In genomic region chr12:48980389-48980952, GRCh38 we compare ENCODE assay signal across 9 cellular contexts. TPM values are rescaled to one million over a fixed set of nuclear protein-coding genes. Genes with fewer than 3 reads are reported as not detected.
A peak's percentile ranks its signal among the peaks of the same experiment; 100 is the strongest.
DNase-seq lines count a peak whose midpoint lies in the region; ATAC-seq, FAIRE-seq and TF ChIP-seq lines count a peak whose summit lies in the region.
"Had no signal": no experiment of that assay in that cellular context is flagged by ENCODE, and none has a peak within 500 bp of the region (broad histone marks: within the 10 kb centered on the region; RNA-seq: fewer than 3 reads in every experiment).

No MANE protein-coding gene starts in this region.

- CTCF ChIA-PET in Panc1 (lab: Charles Lee) = interaction anchor here (1.2 kb wide), 1 partner anchor 14 kb away, joined by 5 read pairs; no protein-coding TSS in a partner anchor
- CTCF ChIA-PET in H1 (lab: Charles Lee; ENCODE audit: partially characterized antibody) = interaction anchor here (0.7 to 40.8 kb wide), 17 partner anchors 9 to 368 kb away, joined by 3 to 1336 read pairs (median 3); partner anchors contain the start of genes ARF3, DDN, PRKAG1 and WNT1

- peak overlapping the region; percentile 15; the same call in 1 of the 2 replicates for H3K4me3 ChIP-seq in GM08714 (ENCODE audit: low read length)
- peak overlapping the region in 1 of 2 experiments; percentile 31; a peak in 1 of 4 replicates for H3K4me3 ChIP-seq in Panc1 (ENCODE audit: low read depth in 2 of 2, low read length in 2 of 2)
- peak overlapping the region; percentile 14 to 57 (median 40); a peak in 7 of 8 replicates for H3K4me3 ChIP-seq in H1 (ENCODE audit: extremely low read depth in 1 of 4, insufficient read depth in 2 of 4, low read depth in 3 of 4, low read length in 4 of 4)
- H3K4me3 ChIP-seq in pancreas = peak overlapping the region in 3 of 4 donors; percentile 12 to 39 (median 31)

- H4K5ac ChIP-seq in H1 (ENCODE audit: insufficient read length, low read depth, low read length) = no peak overlapping the region

- H3K23me2 ChIP-seq in H1 (ENCODE audit: low read depth, low read length) = peaks cover 15% of the 10 kb centered on the region

- TF ChIP-seq POLR2A in H1 (IDR thresholded peaks at IDR 0.05; ENCODE audit: control extremely low read depth in 1 of 2, low read depth in 2 of 2, low read length in 2 of 2) = no peak

- in situ Hi-C loops in Panc1 (cut with HindIII; ENCODE audit: low pct_unique_long_range_greater_than_20kb, low sequenced_read_pairs) = no loop called here

- TF ChIP-seq EP300 in H1 (IDR thresholded peaks at IDR 0.05; ENCODE audit: borderline replicate concordance in 1 of 2, low read depth in 2 of 2, low read length in 2 of 2) = no peak

- no peak overlapping the region for H3K23ac ChIP-seq in H1 (ENCODE audit: insufficient read length)

- no TSS peak for BruUV-seq in Panc1 (replicated peaks; lab: Mats Ljungman, UMichigan)

- no peak overlapping the region for H2BK120ac ChIP-seq in H1 (replicated peaks; ENCODE audit: low read depth, low read length)

- no peak overlapping the region for H2BK20ac ChIP-seq in H1 (ENCODE audit: low read length)

- no peak overlapping the region for H2AK5ac ChIP-seq in H1 (ENCODE audit: low read depth, low read length)

- peaks cover 9% of the 10 kb centered on the region for H3K4me1 ChIP-seq in Panc1 (ENCODE audit: control insufficient read depth, insufficient read depth, low read length)
- H3K4me1 ChIP-seq in H1 (replicated peaks in 1 of 4; ENCODE audit: control insufficient read depth in 3 of 4, insufficient read depth in 4 of 4, low read length in 3 of 4) = peaks cover 0 to 35% (median 30%) of the 10 kb centered on the region in 4 experiments; a peak in 6 of 7 replicates
- H3K4me1 ChIP-seq in pancreas = peaks cover 12 to 25% (median 24%) of the 10 kb centered on the region in 3 donors

- H3K18ac ChIP-seq in H1 (ENCODE audit: extremely low read depth, low read length) = no peak overlapping the region

- H2BK5ac ChIP-seq in H1 (ENCODE audit: low read depth, low read length) = no peak overlapping the region

- peak overlapping the region; percentile 84; the same call in 1 of the 2 replicates for H2BK12ac ChIP-seq in H1 (ENCODE audit: low read depth, low read length)

- intact Hi-C loops in Panc1 (cut with micrococcal nuclease; ENCODE audit: unreplicated experiment) = no loop called here
- intact Hi-C loops in pancreas (cut with DNase I) = no loop called here

- H3K27me3 ChIP-seq in Panc1 (ENCODE audit: control insufficient read depth, insufficient read depth, low read length) (peaks cover 18% of the 10 kb centered on the region), H1 (replicated peaks in 1 of 4; ENCODE audit: control insufficient read depth in 3 of 4, extremely low read depth in 1 of 4, insufficient read depth in 3 of 4, low read length in 3 of 4) (peaks cover 79 to 99% (median 97%) of the 10 kb centered on the region in 4 experiments), pancreas (peaks cover 0 to 27% (median 3%) of the 10 kb centered on the region in 4 donors)

- H4K8ac ChIP-seq in H1 (ENCODE audit: extremely low read depth, insufficient read depth, low read length) = peak overlapping the region; percentile 71; the same call in 1 of the 2 replicates

- peak in 1 of 2 experiments; percentile 29; a peak in 1 of 4 replicates for TF ChIP-seq RAD21 in H1 (IDR thresholded peaks at IDR 0.05 in 1 of 2, conservative IDR thresholded peaks at IDR 0.05 in 1 of 2; ENCODE audit: low read depth in 2 of 2, low read length in 2 of 2)

- no peak overlapping the region for H3K56ac ChIP-seq in H1 (replicated peaks; ENCODE audit: insufficient read length, low read depth, low read length)

- FAIRE-seq in H1 (lab: Jason Lieb, UNC) (no peak), pancreas (lab: Jason Lieb, UNC) (no peak)

- TF ChIP-seq CTCF in Panc1 (IDR thresholded peaks at IDR 0.05) (no peak), H1 (IDR thresholded peaks at IDR 0.05; ENCODE audit: control extremely low read depth in 1 of 3, insufficient read depth in 1 of 3, low read depth in 1 of 3, low read length in 3 of 3) (peak in 2 of 3 experiments; percentile 59 to 63; a peak in 3 of 4 replicates), pancreas (IDR thresholded peaks at IDR 0.05) (no peak)

- H3K36me3 ChIP-seq in Panc1 (ENCODE audit: control insufficient read depth, insufficient read depth, low read length) (no peaks in the 10 kb centered on the region), H1 (ENCODE audit: control insufficient read depth in 2 of 4, insufficient read depth in 4 of 4, low read length in 3 of 4) (peaks cover 0 to 6% (median 0%) of the 10 kb centered on the region in 4 experiments; a peak in 1 of 8 replicates), pancreas (no peaks in the 10 kb centered on the region)

- H3K79me2 ChIP-seq in H1 (ENCODE audit: control insufficient read depth in 1 of 2, insufficient read depth in 2 of 2, low read length in 2 of 2) = no peaks in the 10 kb centered on the region

- POLR2A ChIA-PET in Panc1 (lab: Charles Lee) = interaction anchor here (0.6 kb wide), 1 partner anchor 785 kb away, joined by 10 read pairs; no protein-coding TSS in a partner anchor
- POLR2A ChIA-PET in H1 (lab: Charles Lee; ENCODE audit: partially characterized antibody) = interaction anchor here (1.1 to 4.3 kb wide), 8 partner anchors 9 to 165 kb away, joined by 3 to 21 read pairs (median 8); partner anchors contain the start of genes ARF3, RND1 and WNT10B

- WGBS in H1 (ENCODE audit: extremely low coverage in 1 of 2, insufficient coverage in 1 of 2, insufficient read length in 1 of 2, insufficient replicate concordance in 2 of 2, low coverage in 1 of 2, low lambda C conversion rate in 2 of 2, missing lambda C conversion rate in 1 of 2), 2 experiments = 4% methylated on average over 38 of the region's 46 CpGs; no CpG with 5 or more reads in 1 of the 2 experiments
- 3 to 4% methylated on average over 46 of the region's 46 CpGs for WGBS in pancreas, 2 donors

- no peak overlapping the region for H3K9ac ChIP-seq in H1 (replicated peaks in 1 of 4; ENCODE audit: extremely low read depth in 1 of 4, low read depth in 3 of 4, low read length in 3 of 4)

- DNase-seq in Panc1 (ENCODE audit: low read depth, low spot score) (no peak), H1 (ENCODE audit: low read depth in 1 of 2, low spot score in 2 of 2) (peak in 1 of 2 experiments; percentile 78), pancreas (peak in 2 of 6 donors; percentile 63 to 74)

- H4K91ac ChIP-seq in H1 (replicated peaks; ENCODE audit: insufficient read length, low read length) = no peak overlapping the region

- no peak overlapping the region for H3K4ac ChIP-seq in H1 (replicated peaks; ENCODE audit: insufficient read length, low read depth, low read length)

- H3K27ac ChIP-seq in Panc1 (ENCODE audit: low read length) = no peak overlapping the region
- H3K27ac ChIP-seq in H1 (ENCODE audit: low read depth, low read length) = no peak overlapping the region
- no peak overlapping the region for H3K27ac ChIP-seq in pancreas

- H3K9me3 ChIP-seq in Panc1 (ENCODE audit: control insufficient read depth, insufficient read depth, low read depth, low read length) = no peaks in the 10 kb centered on the region
- H3K9me3 ChIP-seq in H1 (ENCODE audit: insufficient read depth in 2 of 2, low read depth in 1 of 2, low read length in 1 of 2) = no peaks in the 10 kb centered on the region
- H3K9me3 ChIP-seq in pancreas = no peaks in the 10 kb centered on the region

- H3K14ac ChIP-seq in H1 (ENCODE audit: insufficient read length) = no peak overlapping the region

- H2BK15ac ChIP-seq in H1 (ENCODE audit: low read length) = no peak overlapping the region

- no peak overlapping the region; the same call in 1 of the 2 replicates for H2AFZ ChIP-seq in H1 (ENCODE audit: low read length)

- H3K4me2 ChIP-seq in H1 (ENCODE audit: insufficient read depth in 1 of 2, low read depth in 2 of 2, low read length in 2 of 2) = peak overlapping the region; percentile 65

- ATAC-seq in Panc1 = peak; percentile 7; the same call in 1 of the 2 replicates
- peak; percentile 7 to 48 (median 24) for ATAC-seq in pancreas
- ATAC-seq in GM18861 (IDR thresholded peaks at IDR 0.05; ENCODE audit: unreplicated experiment) = no peak
- no peak for ATAC-seq in HG03196 (IDR thresholded peaks at IDR 0.05; ENCODE audit: unreplicated experiment)
- no peak for ATAC-seq in GM21390 (IDR thresholded peaks at IDR 0.05; ENCODE audit: unreplicated experiment)
- ATAC-seq in GM18520 (IDR thresholded peaks at IDR 0.05; ENCODE audit: unreplicated experiment) = no peak

- H3K79me1 ChIP-seq in H1 (ENCODE audit: low read depth, low read length) = no peaks in the 10 kb centered on the region

- peaks cover 8% of the 10 kb centered on the region in 2 experiments for H4K20me1 ChIP-seq in H1 (replicated peaks in 1 of 2; ENCODE audit: control insufficient read depth in 1 of 2, insufficient read depth in 2 of 2, low read length in 2 of 2)

RNA-seq across cellular contexts. Expression of gene WNT1, which starts 2.3 kb away (rescaled TPM):
- total RNA-seq in Panc1 (2021; ENCODE audit: unreplicated experiment) (not detected), pancreas (not detected)
- not detected for polyA plus RNA-seq in Panc1 (2012; ENCODE audit: insufficient read length)
- total RNA-seq in H1 (2021; fragmentation: NEBNext Ultra II Directional; extraction: Animal tissue kit (Norgen Biotek cat#: 25700)) = not detected in 2 replicates
- polyA plus RNA-seq in H1 (2011; rRNA removed) (not detected in 2 replicates), pancreas (not detected)
- not detected for polyA plus RNA-seq in H1 (2011; cell fraction: cytosol; rRNA removed)
- not detected for polyA plus RNA-seq in H1 (2011; cell fraction: nucleus; rRNA removed)
- not detected in 4 replicates for polyA plus RNA-seq in H1 (2012, experiment 1 of 2)
- not detected for polyA plus RNA-seq in H1 (2012, experiment 2 of 2)
- polyA plus RNA-seq in H1 (2013, experiment 1 of 2) = not detected
- polyA plus RNA-seq in H1 (2013, experiment 2 of 2) = not detected
- polyA minus RNA-seq in H1 (2011; rRNA and poly(A)+ RNA removed) = not detected in 2 replicates
- not detected for polyA minus RNA-seq in H1 (2011; cell fraction: cytosol; rRNA and poly(A)+ RNA removed)
- polyA minus RNA-seq in H1 (2011; cell fraction: nucleus; rRNA and poly(A)+ RNA removed) = not detected
- total RNA-seq: LHCN-M2 had no signal

RNA-seq across cellular contexts. Expression of gene WNT10B, which starts 8.9 kb away (rescaled TPM):
- 2.3 TPM for total RNA-seq in Panc1 (2021; ENCODE audit: unreplicated experiment)
- polyA plus RNA-seq in Panc1 (2012; ENCODE audit: insufficient read length) = 3.1 TPM
- total RNA-seq in H1 (2021; fragmentation: NEBNext Ultra II Directional; extraction: Animal tissue kit (Norgen Biotek cat#: 25700)) = 0.25 and 0.26 TPM in 2 replicates
- 1.8 and 1.9 TPM in 2 replicates for polyA plus RNA-seq in H1 (2011; rRNA removed)
- polyA plus RNA-seq in H1 (2011; cell fraction: cytosol; rRNA removed) = 1.5 TPM
- 1.5 TPM for polyA plus RNA-seq in H1 (2011; cell fraction: nucleus; rRNA removed)
- 0.76 to 1.6 TPM (median 1.5 TPM) in 4 replicates for polyA plus RNA-seq in H1 (2012, experiment 1 of 2)
- 1.1 TPM for polyA plus RNA-seq in H1 (2012, experiment 2 of 2)
- 0.04 TPM for polyA plus RNA-seq in H1 (2013, experiment 1 of 2)
- 0.06 TPM for polyA plus RNA-seq in H1 (2013, experiment 2 of 2)
- 0.16 and 0.54 TPM in 2 replicates for polyA minus RNA-seq in H1 (2011; rRNA and poly(A)+ RNA removed)
- polyA minus RNA-seq in H1 (2011; cell fraction: cytosol; rRNA and poly(A)+ RNA removed) = 1.6 TPM
- 0.30 TPM for polyA minus RNA-seq in H1 (2011; cell fraction: nucleus; rRNA and poly(A)+ RNA removed)
- total RNA-seq in pancreas = under 1 TPM in 5 of 6 donors, not detected in 1; 0.08 to 0.31 (median 0.12) TPM
- polyA plus RNA-seq in pancreas = under 1 TPM; 0.34 to 0.59 TPM

RNA-seq across cellular contexts. Expression of gene DDN, which starts 18.7 kb away (rescaled TPM):
- 0.51 TPM for total RNA-seq in Panc1 (2021; ENCODE audit: unreplicated experiment)
- polyA plus RNA-seq in Panc1 (2012; ENCODE audit: insufficient read length) = 0.30 TPM
- 0.21 and 0.30 TPM in 2 replicates for total RNA-seq in H1 (2021; fragmentation: NEBNext Ultra II Directional; extraction: Animal tissue kit (Norgen Biotek cat#: 25700))
- 0.14 and 0.20 TPM in 2 replicates for polyA plus RNA-seq in H1 (2011; rRNA removed)
- polyA plus RNA-seq in H1 (2011; cell fraction: cytosol; rRNA removed) = 0.23 TPM
- polyA plus RNA-seq in H1 (2011; cell fraction: nucleus; rRNA removed) = 0.26 TPM
- 0.19 to 0.25 TPM (median 0.23 TPM) in 3 of 4 replicates, not detected in the other for polyA plus RNA-seq in H1 (2012, experiment 1 of 2)
- polyA plus RNA-seq in H1 (2012, experiment 2 of 2) = 0.29 TPM
- polyA plus RNA-seq in H1 (2013, experiment 1 of 2) = 0.08 TPM
- 0.11 TPM for polyA plus RNA-seq in H1 (2013, experiment 2 of 2)
- polyA minus RNA-seq in H1 (2011; rRNA and poly(A)+ RNA removed) = 0.05 and 0.09 TPM in 2 replicates
- not detected for polyA minus RNA-seq in H1 (2011; cell fraction: cytosol; rRNA and poly(A)+ RNA removed)
- polyA minus RNA-seq in H1 (2011; cell fraction: nucleus; rRNA and poly(A)+ RNA removed) = 0.20 TPM
- total RNA-seq in pancreas = under 1 TPM in 3 of 6 donors, not detected in 3; 0.03 to 0.09 (median 0.06) TPM
- polyA plus RNA-seq in pancreas = under 1 TPM; 0.04 to 0.12 TPM

RNA-seq across cellular contexts. Expression of gene ARF3, which starts 23.2 kb away (rescaled TPM):
- 224 TPM for total RNA-seq in Panc1 (2021; ENCODE audit: unreplicated experiment)
- polyA plus RNA-seq in Panc1 (2012; ENCODE audit: insufficient read length) = 210 TPM
- total RNA-seq in H1 (2021; fragmentation: NEBNext Ultra II Directional; extraction: Animal tissue kit (Norgen Biotek cat#: 25700)) = 250 and 251 TPM in 2 replicates
- 231 and 262 TPM in 2 replicates for polyA plus RNA-seq in H1 (2011; rRNA removed)
- 269 TPM for polyA plus RNA-seq in H1 (2011; cell fraction: cytosol; rRNA removed)
- 156 TPM for polyA plus RNA-seq in H1 (2011; cell fraction: nucleus; rRNA removed)
- 234 to 285 TPM (median 262 TPM) in 4 replicates for polyA plus RNA-seq in H1 (2012, experiment 1 of 2)
- 231 TPM for polyA plus RNA-seq in H1 (2012, experiment 2 of 2)
- polyA plus RNA-seq in H1 (2013, experiment 1 of 2) = 84.2 TPM
- 90.0 TPM for polyA plus RNA-seq in H1 (2013, experiment 2 of 2)
- polyA minus RNA-seq in H1 (2011; rRNA and poly(A)+ RNA removed) = 191 and 260 TPM in 2 replicates
- 89.5 TPM for polyA minus RNA-seq in H1 (2011; cell fraction: cytosol; rRNA and poly(A)+ RNA removed)
- polyA minus RNA-seq in H1 (2011; cell fraction: nucleus; rRNA and poly(A)+ RNA removed) = 68.0 TPM
- 10 to 100 TPM; 45.1 to 96.0 (median 61.7) TPM for total RNA-seq in pancreas
- polyA plus RNA-seq in pancreas = 10 to 100 TPM; 29.5 to 42.1 TPM

RNA-seq across cellular contexts. Expression of gene PRKAG1, which starts 38.1 kb away (rescaled TPM):
- 57.3 TPM for total RNA-seq in Panc1 (2021; ENCODE audit: unreplicated experiment)
- 55.5 TPM for polyA plus RNA-seq in Panc1 (2012; ENCODE audit: insufficient read length)
- 36.3 and 38.6 TPM in 2 replicates for total RNA-seq in H1 (2021; fragmentation: NEBNext Ultra II Directional; extraction: Animal tissue kit (Norgen Biotek cat#: 25700))
- 32.3 and 57.5 TPM in 2 replicates for polyA plus RNA-seq in H1 (2011; rRNA removed)
- polyA plus RNA-seq in H1 (2011; cell fraction: cytosol; rRNA removed) = 43.9 TPM
- polyA plus RNA-seq in H1 (2011; cell fraction: nucleus; rRNA removed) = 20.4 TPM
- 41.3 to 53.9 TPM (median 44.4 TPM) in 4 replicates for polyA plus RNA-seq in H1 (2012, experiment 1 of 2)
- polyA plus RNA-seq in H1 (2012, experiment 2 of 2) = 35.5 TPM
- 37.2 TPM for polyA plus RNA-seq in H1 (2013, experiment 1 of 2)
- polyA plus RNA-seq in H1 (2013, experiment 2 of 2) = 38.9 TPM
- polyA minus RNA-seq in H1 (2011; rRNA and poly(A)+ RNA removed) = 27.7 and 50.1 TPM in 2 replicates
- polyA minus RNA-seq in H1 (2011; cell fraction: cytosol; rRNA and poly(A)+ RNA removed) = 17.1 TPM
- polyA minus RNA-seq in H1 (2011; cell fraction: nucleus; rRNA and poly(A)+ RNA removed) = 14.7 TPM
- 10 to 100 TPM; 18.2 to 29.8 (median 24.1) TPM for total RNA-seq in pancreas
- 10 to 100 TPM; 27.7 to 33.4 TPM for polyA plus RNA-seq in pancreas

Comparison
In these comparisons a context has a peak if more than half of its experiments do, and no peak if none do; other contexts are left out.
1. ATAC-seq: peak in Panc1 (single experiment) and pancreas (4 of 4); none in GM18861 (single experiment), HG03196 (single experiment), GM21390 (single experiment) and GM18520 (single experiment).
2. CTCF ChIP-seq: peak in H1 (2 of 3); none in Panc1 (single experiment) and pancreas (0 of 4).